ENCODE assay signal across 2 cellular contexts in genomic region chr6:167444602-167445346, GRCh38.
TF ChIP-seq lines count a peak whose summit lies in the region.

No MANE protein-coding gene starts in this region.

TF ChIP-seq in HepG2, 621 proteins besides CTCF, POLR2A, EP300 and RAD21:
- 0 out of 4 replicates have a peak, but pooled peaks of 1 of the 2 experiments have one; percentile 29 for TF ChIP-seq KLF16 (CRISPR knock-in tag; IDR thresholded peaks at IDR 0.05)
- TF ChIP-seq FLYWCH1 (CRISPR knock-in tag; IDR thresholded peaks at IDR 0.05): no peak
- 0 out of 2 replicates have a peak, but pooled peaks have one; percentile 22 for TF ChIP-seq SALL1 (CRISPR knock-in tag; IDR thresholded peaks at IDR 0.05)
- peak; percentile 46; the same call in 1 of the 2 replicates for TF ChIP-seq NR2F6 (IDR thresholded peaks at IDR 0.05)
- TF ChIP-seq NR2F6 (CRISPR knock-in tag; IDR thresholded peaks at IDR 0.05): peak; percentile 74
- TF ChIP-seq ZNF691 (CRISPR knock-in tag; IDR thresholded peaks at IDR 0.05; ENCODE audit: borderline replicate concordance, low read depth): no peak
- TF ChIP-seq STAG1 (CRISPR knock-in tag; IDR thresholded peaks at IDR 0.05): peak; percentile 86
- TF ChIP-seq TFDP2 (CRISPR knock-in tag; IDR thresholded peaks at IDR 0.05): no peak
- TF ChIP-seq GMEB2 (CRISPR knock-in tag; IDR thresholded peaks at IDR 0.05; ENCODE audit: low read depth): no peak
- no peak for TF ChIP-seq ZNF792 (CRISPR knock-in tag; IDR thresholded peaks at IDR 0.05)
- TF ChIP-seq IKZF4 (CRISPR knock-in tag; IDR thresholded peaks at IDR 0.05; ENCODE audit: borderline replicate concordance, low read depth, not compliant biosample characterization): no peak
- TF ChIP-seq MIER2 (CRISPR knock-in tag; IDR thresholded peaks at IDR 0.05): no peak

TF ChIP-seq in H1, 55 proteins besides CTCF, POLR2A, EP300 and RAD21:
- TF ChIP-seq CBX5 (IDR thresholded peaks at IDR 0.05; ENCODE audit: low read depth, low read length): no peak
TF ChIP-seq in H1: peak in this region for 0.
